8 cellular contexts compared by ENCODE assay signal in genomic region chr20:37693629-37694626, GRCh38. TPM values are rescaled to one million over a fixed set of nuclear protein-coding genes. Genes with fewer than 3 reads are reported as not detected.
A peak's percentile ranks its signal among the peaks of the same experiment; 100 is the strongest.
DNase-seq lines count a peak whose midpoint lies in the region; ATAC-seq, FAIRE-seq and TF ChIP-seq lines count a peak whose summit lies in the region.

A gene with protein sequence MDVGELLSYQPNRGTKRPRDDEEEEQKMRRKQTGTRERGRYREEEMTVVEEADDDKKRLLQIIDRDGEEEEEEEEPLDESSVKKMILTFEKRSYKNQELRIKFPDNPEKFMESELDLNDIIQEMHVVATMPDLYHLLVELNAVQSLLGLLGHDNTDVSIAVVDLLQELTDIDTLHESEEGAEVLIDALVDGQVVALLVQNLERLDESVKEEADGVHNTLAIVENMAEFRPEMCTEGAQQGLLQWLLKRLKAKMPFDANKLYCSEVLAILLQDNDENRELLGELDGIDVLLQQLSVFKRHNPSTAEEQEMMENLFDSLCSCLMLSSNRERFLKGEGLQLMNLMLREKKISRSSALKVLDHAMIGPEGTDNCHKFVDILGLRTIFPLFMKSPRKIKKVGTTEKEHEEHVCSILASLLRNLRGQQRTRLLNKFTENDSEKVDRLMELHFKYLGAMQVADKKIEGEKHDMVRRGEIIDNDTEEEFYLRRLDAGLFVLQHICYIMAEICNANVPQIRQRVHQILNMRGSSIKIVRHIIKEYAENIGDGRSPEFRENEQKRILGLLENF (plus strand): TSS chr20:37694030. CDS start chr20:37694123, 93 bp downstream.

- DNase-seq in AG08396 (ENCODE audit: low spot score) (peak; percentile 95), NCI-H226 (peak; percentile 98), bronchial epithelial cell (ENCODE audit: low read depth) (peak; percentile 94), iPS-NIHi7 (ENCODE audit: extremely low spot score) (peak; percentile 98), smooth muscle cell of the brain vasculature (ENCODE audit: low read depth, low spot score) (peak; percentile 89)

- in situ Hi-C loops in GM18951 (cut with MboI; ENCODE audit: low sequenced_read_pairs, unreplicated experiment): no loop called here

- TF ChIP-seq CTCF in WI38 (IDR thresholded peaks at IDR 0.05; ENCODE audit: low read depth, low read length) (no peak), bronchial epithelial cell (IDR thresholded peaks at IDR 0.05; ENCODE audit: insufficient read depth, low read length, severe bottlenecking) (no peak)

- no peaks in the 10 kb centered on the region for H3K36me3 ChIP-seq in bronchial epithelial cell (ENCODE audit: control insufficient read depth, insufficient read depth, low read length)

- H3K27me3 ChIP-seq in bronchial epithelial cell (ENCODE audit: control insufficient read depth, insufficient read depth, low read length): no peaks in the 10 kb centered on the region

- no peak for FAIRE-seq in bronchial epithelial cell (lab: Jason Lieb, UNC)

- ATAC-seq in HG03175 (IDR thresholded peaks at IDR 0.05; ENCODE audit: unreplicated experiment): peak; percentile 78

- TF ChIP-seq POLR2A in GM18951 (IDR thresholded peaks at IDR 0.05; ENCODE audit: extremely low read depth, insufficient read depth, insufficient read length): peak; percentile 76

- H3K4me3 ChIP-seq in WI38 (ENCODE audit: low read depth, low read length) (peak within 1 kb of the TSS; percentile 72), bronchial epithelial cell (ENCODE audit: low read depth, low read length) (peak within 1 kb of the TSS; percentile 94)

RNA-seq across cellular contexts. Expression of the gene that starts here (rescaled TPM):
- 27.1 and 30.0 TPM in 2 replicates for total RNA-seq in bronchial epithelial cell

Comparison
In these comparisons a context has a peak if more than half of its experiments do, and no peak if none do; other contexts are left out.
1. Peak in every context shown above with its lines: DNase-seq, ATAC-seq and H3K4me3 ChIP-seq.